8 cellular contexts compared by ENCODE assay signal in the genomic region with DNA sequence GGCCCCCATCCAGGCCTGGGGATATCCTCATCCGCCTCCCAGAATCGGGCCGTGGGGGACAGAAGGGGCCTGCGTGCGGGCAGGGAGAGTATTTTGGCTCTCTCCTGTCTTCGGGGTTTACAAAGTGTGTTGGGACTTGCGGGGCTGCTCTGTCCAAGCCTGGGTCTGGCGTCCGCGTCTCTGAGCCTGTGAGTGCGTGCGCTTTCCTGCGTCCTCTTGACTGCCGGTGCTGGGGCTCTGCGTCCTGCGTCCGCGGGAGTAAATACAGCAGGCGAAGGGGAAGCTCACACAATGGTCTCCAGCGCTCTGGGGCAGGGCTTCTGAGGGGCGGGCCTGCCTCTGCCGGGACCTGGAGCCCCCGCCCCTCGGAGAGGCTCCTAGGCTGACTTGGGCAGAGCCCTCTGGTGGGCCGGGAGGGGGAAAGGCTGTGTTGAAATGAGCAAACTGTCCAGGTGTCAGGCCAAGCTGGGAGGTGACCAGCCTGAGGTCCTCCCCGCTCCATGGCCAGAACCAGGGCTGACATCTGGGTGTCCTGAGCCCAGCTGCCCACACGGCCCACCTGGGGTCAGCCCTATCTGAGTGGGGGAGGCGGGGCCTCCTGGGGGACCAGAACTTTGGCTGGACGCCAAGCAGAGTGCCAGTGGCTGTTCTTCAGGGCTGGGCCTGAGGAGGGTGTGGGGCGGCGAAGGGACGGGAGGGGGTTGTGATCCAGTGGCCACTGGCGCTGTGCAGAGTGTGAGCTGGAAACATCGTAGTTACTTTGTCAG.
DNase-seq lines count a peak whose midpoint lies in the region; ATAC-seq, FAIRE-seq and TF ChIP-seq lines count a peak whose summit lies in the region.

No MANE protein-coding gene starts in this region.

- peak; percentile 48 for DNase-seq in NK-92 treated with Interleukin-12 subunit alpha and Interleukin-12 subunit beta, amount 100 ng/mL, for 24 hours (lab: John Stamatoyannopoulos, UW)
- DNase-seq in NK-92 (lab: John Stamatoyannopoulos, UW; ENCODE audit: unreplicated experiment) (no peak), T follicular helper cell (ENCODE audit: low read depth) (peak; percentile 62), amniotic stem cell (lab: John Stamatoyannopoulos, UW) (peak; percentile 53), heart right ventricle (peak; percentile 83 to 88), posterior cingulate gyrus (peak in 9 of 10 donors; percentile 41 to 96 (median 65)), urothelium cell line (ENCODE audit: low spot score) (no peak)

- peak; percentile 27 for FAIRE-seq in urothelium cell line (lab: Jason Lieb, UNC)

- WGBS in heart right ventricle, 2 donors: 1 to 2% methylated on average over 34 of the region's 34 CpGs

- intact Hi-C loops in heart right ventricle (cut with DNase I) (loop anchor here in 5 of 10 donors (5.0 to 10.0 kb wide), 3 partner anchors 42 to 53 kb away; no protein-coding TSS in a partner anchor), posterior cingulate gyrus (cut with DNase I) (no loop called here)

- H3K4me3 ChIP-seq in heart right ventricle: peak overlapping the region; percentile 81 to 100 (median 92)

- H3K9me3 ChIP-seq in heart right ventricle: no peaks in the 10 kb centered on the region

- peak overlapping the region; percentile 89 to 99 (median 97) for H3K27ac ChIP-seq in heart right ventricle

- peak; percentile 68 to 84 (median 82) for ATAC-seq in heart right ventricle
- ATAC-seq in HG03095 (IDR thresholded peaks at IDR 0.05; ENCODE audit: unreplicated experiment): no peak

- peaks cover 0 to 3% (median 0%) of the 10 kb centered on the region in 9 donors for H3K36me3 ChIP-seq in heart right ventricle

- H3K4me1 ChIP-seq in heart right ventricle: peaks cover 61 to 88% (median 85%) of the 10 kb centered on the region in 9 donors

- TF ChIP-seq CTCF in heart right ventricle (IDR thresholded peaks at IDR 0.05): peak in 8 of 9 donors; percentile 23 to 65 (median 38)

- H3K27me3 ChIP-seq in heart right ventricle: no peaks in the 10 kb centered on the region

Comparison
In these comparisons a context has a peak if more than half of its experiments do, and no peak if none do; other contexts are left out.
1. DNase-seq: peak in NK-92 treated with Interleukin-12 subunit alpha and Interleukin-12 subunit beta, amount 100 ng/mL, for 24 hours (single experiment), T follicular helper cell (single experiment), amniotic stem cell (single experiment), heart right ventricle (2 of 2) and posterior cingulate gyrus (9 of 10); none in NK-92 (single experiment) and urothelium cell line (single experiment).